ENCODE assay signal across 13 cellular contexts in the genomic region with DNA sequence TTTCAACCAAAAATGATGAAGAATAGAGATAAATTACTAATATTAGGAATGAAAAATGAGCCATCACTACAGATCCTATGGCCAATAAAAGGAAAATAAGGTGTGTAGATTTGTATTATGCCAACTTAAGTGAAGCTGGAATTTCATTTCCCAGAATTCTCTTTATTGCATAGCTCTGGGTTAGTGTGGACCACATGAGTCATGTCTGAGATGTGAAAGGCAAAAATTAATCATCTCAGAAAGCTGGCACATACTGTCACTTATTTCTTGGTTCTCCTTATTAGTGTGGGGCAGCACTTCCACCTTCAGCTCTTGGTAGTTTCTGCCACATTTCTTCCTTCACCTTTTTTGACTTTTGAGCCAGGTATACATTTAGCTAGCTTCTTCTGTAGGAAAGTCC.
DNase-seq lines count a peak whose midpoint lies in the region; ATAC-seq and TF ChIP-seq lines count a peak whose summit lies in the region.
"Had no signal": no experiment of that assay in that cellular context is flagged by ENCODE, and none has a peak within 500 bp of the region (broad histone marks: within the 10 kb centered on the region; RNA-seq: fewer than 3 reads in every experiment).

No MANE protein-coding gene starts in this region.

- H3K36me3 Mint-ChIP-seq in natural killer cell treated with Interleukin-12 subunit alpha and Interleukin-12 subunit beta and Interleukin-15 and Interleukin-18, amount 100 ng/mL, for 72 hours, result peaks cover 33% of the 10 kb centered on the region
- peaks cover 25% of the 10 kb centered on the region for H3K36me3 Mint-ChIP-seq in natural killer cell

- peaks cover 13 to 18% of the 10 kb centered on the region in 2 donors for H3K4me1 Mint-ChIP-seq in natural killer cell treated with Interleukin-12 subunit alpha and Interleukin-12 subunit beta and Interleukin-15 and Interleukin-18, amount 100 ng/mL, for 72 hours (ENCODE audit: low read depth in 2 of 2)
- H3K4me1 Mint-ChIP-seq in natural killer cell, result peaks cover 5 to 6% of the 10 kb centered on the region in 2 donors
- H3K4me1 Mint-ChIP-seq: GM23338 had no signal

- peaks cover 5% of the 10 kb centered on the region for H3K9me3 Mint-ChIP-seq in natural killer cell treated with Interleukin-12 subunit alpha and Interleukin-12 subunit beta and Interleukin-15 and Interleukin-18, amount 100 ng/mL, for 72 hours
- H3K9me3 Mint-ChIP-seq in natural killer cell, result peaks cover 0 to 5% of the 10 kb centered on the region in 2 donors

- TF ChIP-seq EP300 in esophagus muscularis mucosa (IDR thresholded peaks at IDR 0.05), result no peak

- H3K4me1 ChIP-seq in esophagus muscularis mucosa, result no peaks in the 10 kb centered on the region

- H3K27me3 ChIP-seq in esophagus muscularis mucosa, result no peaks in the 10 kb centered on the region

- H3K9me3 ChIP-seq in esophagus muscularis mucosa, result peaks cover 0 to 19% (median 7%) of the 10 kb centered on the region in 4 donors

- peaks cover 9 to 89% (median 43%) of the 10 kb centered on the region in 4 donors for H3K36me3 ChIP-seq in esophagus muscularis mucosa

- peak; percentile 73 to 88 for ATAC-seq in natural killer cell treated with Interleukin-12 subunit alpha and Interleukin-12 subunit beta and Interleukin-15 and Interleukin-18, amount 100 ng/mL, for 72 hours
- no peak for ATAC-seq in natural killer cell
- peak; percentile 98 for ATAC-seq in stimulated activated naive CD8-positive, alpha-beta T cell treated with anti-CD3 and anti-CD28 coated beads, Interleukin-15, Interleukin-2, amounts not matched to agents 100 U/mL and 50 U/mL, for 24 hours
- no peak for ATAC-seq in left cardiac atrium
- ATAC-seq in GM19467 (IDR thresholded peaks at IDR 0.05; ENCODE audit: unreplicated experiment), result no peak
- ATAC-seq: GM23338 had no signal

- TF ChIP-seq POLR2A in esophagus muscularis mucosa (IDR thresholded peaks at IDR 0.05; ENCODE audit: low read depth), result no peak

- no peak overlapping the region for H3K4me3 ChIP-seq in esophagus muscularis mucosa
- H3K4me3 ChIP-seq: GM23338 had no signal

- H3K4me3 Mint-ChIP-seq in natural killer cell treated with Interleukin-12 subunit alpha and Interleukin-12 subunit beta and Interleukin-15 and Interleukin-18, amount 100 ng/mL, for 72 hours, result peak overlapping the region; percentile 13
- H3K4me3 Mint-ChIP-seq in natural killer cell, result no peak overlapping the region
- H3K4me3 Mint-ChIP-seq: GM23338 had no signal

- intact Hi-C loops in natural killer cell (cut with micrococcal nuclease) (no loop called here), left cardiac atrium (cut with DNase I) (no loop called here), esophagus muscularis mucosa (cut with DNase I) (no loop called here)

- no peaks in the 10 kb centered on the region for H3K27me3 Mint-ChIP-seq in natural killer cell treated with Interleukin-12 subunit alpha and Interleukin-12 subunit beta and Interleukin-15 and Interleukin-18, amount 100 ng/mL, for 72 hours
- H3K27me3 Mint-ChIP-seq in natural killer cell (ENCODE audit: low read depth in 2 of 2), result no peaks in the 10 kb centered on the region

- H3K27ac Mint-ChIP-seq in natural killer cell treated with Interleukin-12 subunit alpha and Interleukin-12 subunit beta and Interleukin-15 and Interleukin-18, amount 100 ng/mL, for 72 hours, result peak overlapping the region in 1 of 2 donors; percentile 7
- H3K27ac Mint-ChIP-seq in natural killer cell, result peak overlapping the region in 1 of 2 donors; percentile 11
- H3K27ac Mint-ChIP-seq: GM23338 had no signal

- no peak for DNase-seq in natural killer cell treated with Interleukin-12 subunit alpha and Interleukin-12 subunit beta and Interleukin-15 and Interleukin-18, amount 100 ng/mL, for 72 hours (ENCODE audit: low spot score)
- DNase-seq in natural killer cell, result no peak
- DNase-seq in M059J (ENCODE audit: low read depth), result peak; percentile 72
- DNase-seq in dermis blood vessel endothelial cell, result peak; percentile 5
- no peak for DNase-seq in stimulated activated naive CD8-positive, alpha-beta T cell treated with anti-CD3 and anti-CD28 coated beads, Interleukin-15, Interleukin-2, amounts not matched to agents 100 U/mL and 50 U/mL, for 24 hours
- no peak for DNase-seq in left cardiac atrium
- DNase-seq in esophagus muscularis mucosa (ENCODE audit: extremely low spot score), result no peak
- DNase-seq: C1 segment of cervical spinal cord, KG1, NCI-H1930, occipital lobe had no signal

- no peak for TF ChIP-seq CTCF in natural killer cell (IDR thresholded peaks at IDR 0.05)
- TF ChIP-seq CTCF in esophagus muscularis mucosa (IDR thresholded peaks at IDR 0.05), result no peak

- H3K27ac ChIP-seq in esophagus muscularis mucosa (replicated peaks in 1 of 4), result no peak overlapping the region

Comparison
In these comparisons a context has a peak if more than half of its experiments do, and no peak if none do; other contexts are left out.
1. ATAC-seq: peak in natural killer cell treated with Interleukin-12 subunit alpha and Interleukin-12 subunit beta and Interleukin-15 and Interleukin-18, amount 100 ng/mL, for 72 hours (2 of 2) and stimulated activated naive CD8-positive, alpha-beta T cell treated with anti-CD3 and anti-CD28 coated beads, Interleukin-15, Interleukin-2, amounts not matched to agents 100 U/mL and 50 U/mL, for 24 hours (single experiment); none in natural killer cell (0 of 3), left cardiac atrium (0 of 2) and GM19467 (single experiment).
2. DNase-seq: peak in M059J (single experiment) and dermis blood vessel endothelial cell (single experiment); none in natural killer cell treated with Interleukin-12 subunit alpha and Interleukin-12 subunit beta and Interleukin-15 and Interleukin-18, amount 100 ng/mL, for 72 hours (single experiment), natural killer cell (single experiment), stimulated activated naive CD8-positive, alpha-beta T cell treated with anti-CD3 and anti-CD28 coated beads, Interleukin-15, Interleukin-2, amounts not matched to agents 100 U/mL and 50 U/mL, for 24 hours (single experiment), left cardiac atrium (single experiment) and esophagus muscularis mucosa (single experiment).